Comparison of ENCODE assay signal across 14 cellular contexts in genomic region chr18:79424008-79424565, GRCh38. TPM values are rescaled to one million over a fixed set of nuclear protein-coding genes. Genes with fewer than 3 reads are reported as not detected.
DNase-seq lines count a peak whose midpoint lies in the region; ATAC-seq and TF ChIP-seq lines count a peak whose summit lies in the region.
"Had no signal": no experiment of that assay in that cellular context is flagged by ENCODE, and none has a peak within 500 bp of the region (broad histone marks: within the 10 kb centered on the region; RNA-seq: fewer than 3 reads in every experiment).

No MANE protein-coding gene starts in this region.

- TF ChIP-seq CTCF in tibial nerve (IDR thresholded peaks at IDR 0.05) (no peak), lower leg skin (IDR thresholded peaks at IDR 0.05) (no peak)

- peaks cover 0 to 15% (median 0%) of the 10 kb centered on the region in 3 donors for H3K36me3 ChIP-seq in tibial nerve
- H3K36me3 ChIP-seq: breast epithelium, SJSA1 had no signal

- H3K27me3 ChIP-seq in tibial nerve: no peaks in the 10 kb centered on the region
- H3K27me3 ChIP-seq: breast epithelium, SJSA1 had no signal

- no peak for DNase-seq in activated naive CD4-positive, alpha-beta T cell treated with anti-CD3 and anti-CD28 coated beads, Interleukin-2, amount 50 U/mL, for 16 hours
- DNase-seq in effector memory CD8-positive, alpha-beta T cell: no peak
- no peak for DNase-seq in memory B cell (ENCODE audit: low spot score in 2 of 2)
- DNase-seq in tibial nerve (ENCODE audit: low spot score in 2 of 2): peak; percentile 77 to 82
- no peak for DNase-seq in NCI-H510A (lab: John Stamatoyannopoulos, UW)
- DNase-seq in lower leg skin (ENCODE audit: low spot score in 2 of 2): no peak
- DNase-seq: activated T-cell treated with anti-CD3 and anti-CD28 coated beads, Interleukin-2, amount 50 U/mL, for 4 hours; DMS153; stimulated activated CD4-positive, alpha-beta T cell treated with anti-CD3 and anti-CD28 coated beads, Interleukin-15, amount 100 ng/mL, for 24 hours had no signal

- H3K4me1 Mint-ChIP-seq in activated naive CD4-positive, alpha-beta T cell treated with anti-CD3 and anti-CD28 coated beads, Interleukin-2, amount 50 U/mL, for 24 hours: peaks cover 44% of the 10 kb centered on the region
- peaks cover 34 to 37% of the 10 kb centered on the region in 2 donors for H3K4me1 Mint-ChIP-seq in effector memory CD8-positive, alpha-beta T cell (ENCODE audit: low read depth in 2 of 2)
- peaks cover 30% of the 10 kb centered on the region for H3K4me1 Mint-ChIP-seq in memory B cell

- H3K36me3 Mint-ChIP-seq in activated naive CD4-positive, alpha-beta T cell treated with anti-CD3 and anti-CD28 coated beads, Interleukin-2, amount 50 U/mL, for 24 hours: peaks cover 15% of the 10 kb centered on the region
- peaks cover 68% of the 10 kb centered on the region for H3K36me3 Mint-ChIP-seq in effector memory CD8-positive, alpha-beta T cell (ENCODE audit: insufficient read depth)
- H3K36me3 Mint-ChIP-seq in memory B cell: peaks cover 25% of the 10 kb centered on the region
- H3K36me3 Mint-ChIP-seq: type B pancreatic cell had no signal

- H3K4me3 ChIP-seq in tibial nerve (peak overlapping the region in 1 of 4 donors; percentile 7), lower leg skin (ENCODE audit: low read depth, poor library complexity, severe bottlenecking) (no peak overlapping the region)
- H3K4me3 ChIP-seq: SJSA1 had no signal

- intact Hi-C loops in lower leg skin (cut with DNase I; ENCODE audit: low total_unique reads): no loop called here

- H3K9me3 Mint-ChIP-seq in activated naive CD4-positive, alpha-beta T cell treated with anti-CD3 and anti-CD28 coated beads, Interleukin-2, amount 50 U/mL, for 24 hours: no peaks in the 10 kb centered on the region
- H3K9me3 Mint-ChIP-seq in effector memory CD8-positive, alpha-beta T cell: no peaks in the 10 kb centered on the region
- no peaks in the 10 kb centered on the region for H3K9me3 Mint-ChIP-seq in memory B cell
- H3K9me3 Mint-ChIP-seq: activated T-cell treated with anti-CD3 and anti-CD28 coated beads, Interleukin-2, amount 50 U/mL, for 4 hours; type B pancreatic cell had no signal

- peak overlapping the region in 3 of 4 donors; percentile 53 to 83 (median 79) for H3K27ac ChIP-seq in tibial nerve
- H3K27ac ChIP-seq: SJSA1 had no signal

- TF ChIP-seq POLR2A in tibial nerve (IDR thresholded peaks at IDR 0.05): no peak
- no peak for TF ChIP-seq POLR2A in lower leg skin (IDR thresholded peaks at IDR 0.05)

- TF ChIP-seq EP300 in tibial nerve (IDR thresholded peaks at IDR 0.05): peak in 1 of 2 donors; percentile 89

- peak overlapping the region; percentile 92 for H3K27ac Mint-ChIP-seq in activated naive CD4-positive, alpha-beta T cell treated with anti-CD3 and anti-CD28 coated beads, Interleukin-2, amount 50 U/mL, for 24 hours
- H3K27ac Mint-ChIP-seq in effector memory CD8-positive, alpha-beta T cell: peak overlapping the region; percentile 52 to 87
- H3K27ac Mint-ChIP-seq in memory B cell: peak overlapping the region; percentile 88

- peak overlapping the region; percentile 23 for H3K4me3 Mint-ChIP-seq in activated naive CD4-positive, alpha-beta T cell treated with anti-CD3 and anti-CD28 coated beads, Interleukin-2, amount 50 U/mL, for 24 hours
- no peak overlapping the region for H3K4me3 Mint-ChIP-seq in effector memory CD8-positive, alpha-beta T cell
- no peak overlapping the region for H3K4me3 Mint-ChIP-seq in memory B cell
- H3K4me3 Mint-ChIP-seq: activated T-cell treated with anti-CD3 and anti-CD28 coated beads, Interleukin-2, amount 50 U/mL, for 4 hours; type B pancreatic cell had no signal

- no peak for ATAC-seq in effector memory CD8-positive, alpha-beta T cell (replicated peaks)
- ATAC-seq in memory B cell (ENCODE audit: low read depth) (no peak), GM21717 (IDR thresholded peaks at IDR 0.05; ENCODE audit: unreplicated experiment) (no peak)
- ATAC-seq: activated T-cell treated with anti-CD3 and anti-CD28 coated beads, Interleukin-2, amount 50 U/mL, for 4 hours had no signal

- no peaks in the 10 kb centered on the region for H3K9me3 ChIP-seq in tibial nerve
- H3K9me3 ChIP-seq: breast epithelium, SJSA1 had no signal

- no peaks in the 10 kb centered on the region for H3K27me3 Mint-ChIP-seq in activated naive CD4-positive, alpha-beta T cell treated with anti-CD3 and anti-CD28 coated beads, Interleukin-2, amount 50 U/mL, for 24 hours
- no peaks in the 10 kb centered on the region for H3K27me3 Mint-ChIP-seq in effector memory CD8-positive, alpha-beta T cell
- H3K27me3 Mint-ChIP-seq in memory B cell: no peaks in the 10 kb centered on the region

- WGBS in tibial nerve, 2 donors: 33 to 51% methylated on average over 30 of the region's 30 CpGs
- 89 to 90% methylated on average over 30 of the region's 30 CpGs for WGBS in lower leg skin, 2 donors

- H3K4me1 ChIP-seq in tibial nerve: peaks cover 4 to 72% (median 29%) of the 10 kb centered on the region in 4 donors
- H3K4me1 ChIP-seq: breast epithelium, SJSA1 had no signal

RNA-seq across cellular contexts. Expression of gene NFATC1, which starts 28.4 kb away (rescaled TPM):
- 10 to 100 TPM; 33.7 to 48.6 (median 37.8) TPM for total RNA-seq in tibial nerve
- 10 to 100 TPM; 14.0 to 22.4 (median 15.0) TPM for total RNA-seq in lower leg skin

Comparison
In these comparisons a context has a peak if more than half of its experiments do, and no peak if none do; other contexts are left out.
1. DNase-seq: peak in tibial nerve (2 of 2); none in activated naive CD4-positive, alpha-beta T cell treated with anti-CD3 and anti-CD28 coated beads, Interleukin-2, amount 50 U/mL, for 16 hours (single experiment), effector memory CD8-positive, alpha-beta T cell (0 of 3), memory B cell (0 of 2), NCI-H510A (single experiment) and lower leg skin (0 of 2).
2. Peak in every context shown above with its lines, with median percentiles within 50 percentile points of each other: H3K27ac Mint-ChIP-seq.